Comparison of ENCODE assay signal across 1 cellular context in the genomic region with DNA sequence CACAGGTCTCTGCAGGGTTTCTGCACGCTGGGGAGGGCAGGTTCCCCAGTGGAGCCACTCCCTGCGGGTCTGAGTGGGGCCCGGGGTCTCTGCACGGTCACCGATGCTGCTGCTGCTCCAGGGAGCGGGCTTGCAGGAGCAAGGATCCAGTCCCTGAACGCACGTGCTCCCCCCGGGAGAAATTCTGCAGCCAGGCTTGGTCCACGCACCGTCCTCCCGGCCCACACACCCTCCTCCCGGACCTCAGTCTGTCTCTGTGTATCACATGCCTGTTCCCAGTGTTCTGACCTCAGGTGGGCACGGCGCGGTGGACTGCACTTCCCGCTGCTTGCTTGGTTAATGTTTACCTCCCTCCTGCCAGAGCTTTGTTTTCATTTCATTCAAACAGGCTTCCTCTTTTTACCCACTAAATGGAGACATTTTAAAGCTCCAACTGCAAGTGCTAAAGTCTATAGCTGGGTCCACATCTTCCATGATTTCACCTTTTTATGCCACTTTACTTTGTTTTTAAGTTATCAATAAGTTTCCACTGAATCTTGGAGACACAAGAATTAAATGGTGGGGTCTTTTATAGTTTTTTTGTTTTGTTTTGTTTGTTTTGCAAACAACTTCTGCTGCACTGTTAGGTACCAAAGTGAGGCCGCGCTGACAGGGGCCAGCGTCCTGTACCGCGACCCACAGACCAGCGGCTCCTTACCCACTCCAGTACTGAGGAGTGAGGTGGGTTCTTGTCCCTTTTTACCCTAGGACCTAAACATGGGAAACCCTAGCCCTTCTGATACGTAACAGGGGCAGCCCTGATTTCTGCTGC.
TF ChIP-seq lines count a peak whose summit lies in the region.

No MANE protein-coding gene starts in this region.

TF ChIP-seq in HepG2, 621 proteins besides CTCF, POLR2A, EP300 and RAD21 (continued from another document and continues in another):
- TF ChIP-seq TP53 (CRISPR knock-in tag; conservative IDR thresholded peaks at IDR 0.05), result 0 out of 2 replicates have a peak, but pooled peaks have one; percentile 55
- TF ChIP-seq ZNF589 (CRISPR knock-in tag; conservative IDR thresholded peaks at IDR 0.05), result 0 out of 2 replicates have a peak, but pooled peaks have one; percentile 48
- TF ChIP-seq BATF2 (CRISPR knock-in tag; IDR thresholded peaks at IDR 0.05), result no peak
- TF ChIP-seq FOXA3 (CRISPR knock-in tag; IDR thresholded peaks at IDR 0.05), result peak; percentile 53; the same call in 1 of the 2 replicates
- TF ChIP-seq, protein P1, sequence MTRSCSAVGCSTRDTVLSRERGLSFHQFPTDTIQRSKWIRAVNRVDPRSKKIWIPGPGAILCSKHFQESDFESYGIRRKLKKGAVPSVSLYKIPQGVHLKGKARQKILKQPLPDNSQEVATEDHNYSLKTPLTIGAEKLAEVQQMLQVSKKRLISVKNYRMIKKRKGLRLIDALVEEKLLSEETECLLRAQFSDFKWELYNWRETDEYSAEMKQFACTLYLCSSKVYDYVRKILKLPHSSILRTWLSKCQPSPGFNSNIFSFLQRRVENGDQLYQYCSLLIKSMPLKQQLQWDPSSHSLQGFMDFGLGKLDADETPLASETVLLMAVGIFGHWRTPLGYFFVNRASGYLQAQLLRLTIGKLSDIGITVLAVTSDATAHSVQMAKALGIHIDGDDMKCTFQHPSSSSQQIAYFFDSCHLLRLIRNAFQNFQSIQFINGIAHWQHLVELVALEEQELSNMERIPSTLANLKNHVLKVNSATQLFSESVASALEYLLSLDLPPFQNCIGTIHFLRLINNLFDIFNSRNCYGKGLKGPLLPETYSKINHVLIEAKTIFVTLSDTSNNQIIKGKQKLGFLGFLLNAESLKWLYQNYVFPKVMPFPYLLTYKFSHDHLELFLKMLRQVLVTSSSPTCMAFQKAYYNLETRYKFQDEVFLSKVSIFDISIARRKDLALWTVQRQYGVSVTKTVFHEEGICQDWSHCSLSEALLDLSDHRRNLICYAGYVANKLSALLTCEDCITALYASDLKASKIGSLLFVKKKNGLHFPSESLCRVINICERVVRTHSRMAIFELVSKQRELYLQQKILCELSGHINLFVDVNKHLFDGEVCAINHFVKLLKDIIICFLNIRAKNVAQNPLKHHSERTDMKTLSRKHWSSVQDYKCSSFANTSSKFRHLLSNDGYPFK (CRISPR knock-in tag; IDR thresholded peaks at IDR 0.05; ENCODE audit: borderline replicate concordance), result no peak
- TF ChIP-seq ZNF17 (CRISPR knock-in tag; IDR thresholded peaks at IDR 0.05), result no peak
- no peak for TF ChIP-seq ZNF678 (CRISPR knock-in tag; IDR thresholded peaks at IDR 0.05)
- TF ChIP-seq ZNF335 (CRISPR knock-in tag; IDR thresholded peaks at IDR 0.05), result no peak
- no peak for TF ChIP-seq PRPF4 (IDR thresholded peaks at IDR 0.05; ENCODE audit: low read depth, low read length, poor library complexity, severe bottlenecking)
- TF ChIP-seq TCF7L2 (IDR thresholded peaks at IDR 0.05; ENCODE audit: low read depth, low read length), result no peak
- TF ChIP-seq RFXAP (CRISPR knock-in tag; IDR thresholded peaks at IDR 0.05; ENCODE audit: borderline replicate concordance), result no peak; the same call in 1 of the 2 replicates
- no peak for TF ChIP-seq ISX (CRISPR knock-in tag; conservative IDR thresholded peaks at IDR 0.05)
- TF ChIP-seq GPN1 (CRISPR knock-in tag; IDR thresholded peaks at IDR 0.05; ENCODE audit: borderline replicate concordance), result no peak
- TF ChIP-seq ZNF788 (CRISPR knock-in tag; IDR thresholded peaks at IDR 0.05; ENCODE audit: borderline replicate concordance), result no peak; the same call in 1 of the 2 replicates
- TF ChIP-seq, protein P2, sequence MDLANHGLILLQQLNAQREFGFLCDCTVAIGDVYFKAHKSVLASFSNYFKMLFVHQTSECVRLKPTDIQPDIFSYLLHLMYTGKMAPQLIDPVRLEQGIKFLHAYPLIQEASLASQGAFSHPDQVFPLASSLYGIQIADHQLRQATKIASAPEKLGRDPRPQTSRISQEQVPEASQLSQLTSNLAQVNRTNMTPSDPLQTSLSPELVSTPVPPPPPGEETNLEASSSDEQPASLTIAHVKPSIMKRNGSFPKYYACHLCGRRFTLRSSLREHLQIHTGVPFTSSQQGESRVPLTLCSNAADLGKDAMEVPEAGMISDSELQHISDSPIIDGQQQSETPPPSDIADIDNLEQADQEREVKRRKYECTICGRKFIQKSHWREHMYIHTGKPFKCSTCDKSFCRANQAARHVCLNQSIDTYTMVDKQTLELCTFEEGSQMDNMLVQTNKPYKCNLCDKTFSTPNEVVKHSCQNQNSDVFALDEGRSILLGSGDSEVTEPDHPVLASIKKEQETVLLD (CRISPR knock-in tag; IDR thresholded peaks at IDR 0.05; ENCODE audit: low read depth), result 0 out of 2 replicates have a peak, but pooled peaks have one; percentile 48
- no peak; the same call in 1 of the 2 replicates for TF ChIP-seq ZBTB42 (CRISPR knock-in tag; IDR thresholded peaks at IDR 0.05)
- TF ChIP-seq PCBP2 (optimal IDR thresholded peaks at IDR 0.05; ENCODE audit: low read depth, low read length, poor library complexity, severe bottlenecking), result no peak
- TF ChIP-seq KLF15 (CRISPR knock-in tag; IDR thresholded peaks at IDR 0.05; ENCODE audit: borderline replicate concordance), result no peak
- no peak for TF ChIP-seq CEBPG (CRISPR knock-in tag; IDR thresholded peaks at IDR 0.05)
- TF ChIP-seq EZH2 (conservative IDR thresholded peaks at IDR 0.05; ENCODE audit: low read depth, low read length), result no peak
- TF ChIP-seq TRAFD1 (CRISPR knock-in tag; IDR thresholded peaks at IDR 0.05; ENCODE audit: borderline replicate concordance), result no peak
- no peak for TF ChIP-seq FIP1L1 (IDR thresholded peaks at IDR 0.05; ENCODE audit: borderline replicate concordance, insufficient read depth, low read depth, low read length)
- no peak for TF ChIP-seq ZNF160 (CRISPR knock-in tag; IDR thresholded peaks at IDR 0.05)
- TF ChIP-seq MIXL1 (CRISPR knock-in tag; IDR thresholded peaks at IDR 0.05), result 0 out of 2 replicates have a peak, but pooled peaks have one; percentile 27
- TF ChIP-seq ZFP90 (CRISPR knock-in tag; IDR thresholded peaks at IDR 0.05; ENCODE audit: borderline replicate concordance), result 0 out of 2 replicates have a peak, but pooled peaks have one; percentile 38
- TF ChIP-seq, protein P3, sequence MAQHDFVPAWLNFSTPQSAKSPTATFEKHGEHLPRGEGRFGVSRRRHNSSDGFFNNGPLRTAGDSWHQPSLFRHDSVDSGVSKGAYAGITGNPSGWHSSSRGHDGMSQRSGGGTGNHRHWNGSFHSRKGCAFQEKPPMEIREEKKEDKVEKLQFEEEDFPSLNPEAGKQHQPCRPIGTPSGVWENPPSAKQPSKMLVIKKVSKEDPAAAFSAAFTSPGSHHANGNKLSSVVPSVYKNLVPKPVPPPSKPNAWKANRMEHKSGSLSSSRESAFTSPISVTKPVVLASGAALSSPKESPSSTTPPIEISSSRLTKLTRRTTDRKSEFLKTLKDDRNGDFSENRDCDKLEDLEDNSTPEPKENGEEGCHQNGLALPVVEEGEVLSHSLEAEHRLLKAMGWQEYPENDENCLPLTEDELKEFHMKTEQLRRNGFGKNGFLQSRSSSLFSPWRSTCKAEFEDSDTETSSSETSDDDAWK (CRISPR knock-in tag; IDR thresholded peaks at IDR 0.05), result no peak
- TF ChIP-seq FOXP1 (IDR thresholded peaks at IDR 0.05), result no peak
- TF ChIP-seq FOXP1 (CRISPR knock-in tag; IDR thresholded peaks at IDR 0.05), result peak; percentile 50; the same call in 1 of the 2 replicates
- TF ChIP-seq, protein P4, sequence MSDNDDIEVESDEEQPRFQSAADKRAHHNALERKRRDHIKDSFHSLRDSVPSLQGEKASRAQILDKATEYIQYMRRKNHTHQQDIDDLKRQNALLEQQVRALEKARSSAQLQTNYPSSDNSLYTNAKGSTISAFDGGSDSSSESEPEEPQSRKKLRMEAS (IDR thresholded peaks at IDR 0.05), result peak; percentile 93
- no peak for TF ChIP-seq ZNF10 (CRISPR knock-in tag; IDR thresholded peaks at IDR 0.05; ENCODE audit: borderline replicate concordance, low read depth)
- TF ChIP-seq KLF12 (CRISPR knock-in tag; IDR thresholded peaks at IDR 0.05; ENCODE audit: borderline replicate concordance), result no peak
- no peak for TF ChIP-seq ATF7 (IDR thresholded peaks at IDR 0.05)
- TF ChIP-seq ATF7 (CRISPR knock-in tag; IDR thresholded peaks at IDR 0.05), result no peak
- TF ChIP-seq ZMYM2 (CRISPR knock-in tag; IDR thresholded peaks at IDR 0.05), result no peak
- TF ChIP-seq HIVEP1 (CRISPR knock-in tag; IDR thresholded peaks at IDR 0.05), result no peak
- no peak for TF ChIP-seq HMGXB3 (CRISPR knock-in tag; IDR thresholded peaks at IDR 0.05; ENCODE audit: borderline replicate concordance)
- no peak for TF ChIP-seq KLF6 (CRISPR knock-in tag; IDR thresholded peaks at IDR 0.05)
- no peak for TF ChIP-seq BCL3 (CRISPR knock-in tag; IDR thresholded peaks at IDR 0.05)
- TF ChIP-seq XRCC5 (optimal IDR thresholded peaks at IDR 0.05; ENCODE audit: low read length), result peak; percentile 34
- no peak for TF ChIP-seq ZSCAN9 (CRISPR knock-in tag; IDR thresholded peaks at IDR 0.05; ENCODE audit: borderline replicate concordance)
- TF ChIP-seq SIN3A (IDR thresholded peaks at IDR 0.05; ENCODE audit: borderline replicate concordance, low read depth, low read length), result peak; percentile 52; the same call in 1 of the 2 replicates
- TF ChIP-seq, protein P5, sequence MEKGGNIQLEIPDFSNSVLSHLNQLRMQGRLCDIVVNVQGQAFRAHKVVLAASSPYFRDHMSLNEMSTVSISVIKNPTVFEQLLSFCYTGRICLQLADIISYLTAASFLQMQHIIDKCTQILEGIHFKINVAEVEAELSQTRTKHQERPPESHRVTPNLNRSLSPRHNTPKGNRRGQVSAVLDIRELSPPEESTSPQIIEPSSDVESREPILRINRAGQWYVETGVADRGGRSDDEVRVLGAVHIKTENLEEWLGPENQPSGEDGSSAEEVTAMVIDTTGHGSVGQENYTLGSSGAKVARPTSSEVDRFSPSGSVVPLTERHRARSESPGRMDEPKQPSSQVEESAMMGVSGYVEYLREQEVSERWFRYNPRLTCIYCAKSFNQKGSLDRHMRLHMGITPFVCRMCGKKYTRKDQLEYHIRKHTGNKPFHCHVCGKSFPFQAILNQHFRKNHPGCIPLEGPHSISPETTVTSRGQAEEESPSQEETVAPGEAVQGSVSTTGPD (CRISPR knock-in tag; IDR thresholded peaks at IDR 0.05), result no peak
- no peak; the same call in 1 of the 2 replicates for TF ChIP-seq MXD4 (CRISPR knock-in tag; IDR thresholded peaks at IDR 0.05)
- no peak for TF ChIP-seq NFE2 (CRISPR knock-in tag; IDR thresholded peaks at IDR 0.05)
- 0 out of 2 replicates have a peak, but pooled peaks have one; percentile 37 for TF ChIP-seq ZNF546 (CRISPR knock-in tag; conservative IDR thresholded peaks at IDR 0.05)
